Comparison of ENCODE assay signal across 10 cellular contexts in genomic region chr19:2701361-2702169, GRCh38. TPM values are rescaled to one million over a fixed set of nuclear protein-coding genes. Genes with fewer than 3 reads are reported as not detected.
DNase-seq lines count a peak whose midpoint lies in the region; ATAC-seq, FAIRE-seq and TF ChIP-seq lines count a peak whose summit lies in the region.
"Had no signal": no experiment of that assay in that cellular context is flagged by ENCODE, and none has a peak within 500 bp of the region (broad histone marks: within the 10 kb centered on the region; RNA-seq: fewer than 3 reads in every experiment).

No MANE protein-coding gene starts in this region.

- H3K4me1 Mint-ChIP-seq in MCF 10A (ENCODE audit: insufficient read depth, unreplicated experiment) = no peaks in the 10 kb centered on the region

- no TSS peak for BruUV-seq in MCF 10A (replicated peaks; lab: Mats Ljungman, UMichigan)
- no TSS peak for BruUV-seq in mammary epithelial cell (replicated peaks; lab: Mats Ljungman, UMichigan)
- no TSS peak for BruUV-seq in K562 (replicated peaks; lab: Mats Ljungman, UMichigan)

- no peak overlapping the region for H3K9ac ChIP-seq in mammary epithelial cell (ENCODE audit: insufficient read depth, low read length)
- H3K9ac ChIP-seq in K562 (ENCODE audit: insufficient read depth in 1 of 2, low read depth in 2 of 2, low read length in 2 of 2) = peak overlapping the region in 1 of 2 experiments; percentile 17; a peak in 2 of 4 replicates

- in situ Hi-C loops in mammary epithelial cell (cut with MboI; ENCODE audit: low sequenced_read_pairs in 2 of 2) (no loop called here), K562 (cut with MboI) (no loop called here)

- H3K36me3 ChIP-seq in mammary epithelial cell (ENCODE audit: insufficient read depth, low read length) (no peaks in the 10 kb centered on the region), K562 (ENCODE audit: control insufficient read depth, insufficient read depth, low read length) (no peaks in the 10 kb centered on the region), muscle layer of duodenum (ENCODE audit: control insufficient read depth in 1 of 2, insufficient read depth in 2 of 2, low read length in 2 of 2) (no peaks in the 10 kb centered on the region), upper lobe of left lung (no peaks in the 10 kb centered on the region)

- no peak overlapping the region for H3K27ac Mint-ChIP-seq in MCF 10A (ENCODE audit: low read depth, unreplicated experiment)

- H3K4me1 ChIP-seq in mammary epithelial cell (ENCODE audit: insufficient read depth, low read length) = no peaks in the 10 kb centered on the region
- H3K4me1 ChIP-seq in K562 (replicated peaks in 1 of 2; ENCODE audit: control insufficient read depth in 2 of 2, insufficient read depth in 2 of 2, low read length in 2 of 2) = peaks cover 0 to 13% of the 10 kb centered on the region in 2 experiments; a peak in 2 of 5 replicates
- peaks cover 0 to 8% of the 10 kb centered on the region in 2 donors for H3K4me1 ChIP-seq in muscle layer of duodenum (ENCODE audit: control insufficient read depth in 1 of 2, insufficient read depth in 2 of 2, low read length in 2 of 2)
- H3K4me1 ChIP-seq in upper lobe of left lung = peaks cover 6 to 22% (median 12%) of the 10 kb centered on the region in 4 donors

- peaks cover 7% of the 10 kb centered on the region for H3K36me3 Mint-ChIP-seq in MCF 10A (ENCODE audit: insufficient read depth, unreplicated experiment)

- no peak for TF ChIP-seq EP300 in K562 (IDR thresholded peaks at IDR 0.05; ENCODE audit: low read length)
- TF ChIP-seq EP300 in upper lobe of left lung (IDR thresholded peaks at IDR 0.05) = no peak

- H3K9me3 ChIP-seq in mammary epithelial cell (replicated peaks; ENCODE audit: insufficient read depth, low read length) = no peaks in the 10 kb centered on the region
- no peaks in the 10 kb centered on the region for H3K9me3 ChIP-seq in K562 (replicated peaks; ENCODE audit: control insufficient read depth, insufficient read depth, low read depth, low read length)
- H3K9me3 ChIP-seq in muscle layer of duodenum (ENCODE audit: control insufficient read depth in 1 of 2, low read length in 2 of 2) = no peaks in the 10 kb centered on the region
- no peaks in the 10 kb centered on the region for H3K9me3 ChIP-seq in upper lobe of left lung

- POLR2A ChIA-PET in MCF 10A (lab: Yijun Ruan, JAX) (interaction anchor here (2.1 kb wide), 1 partner anchor 53 kb away, joined by 5 read pairs; no protein-coding TSS in a partner anchor), K562 (lab: Yijun Ruan, JAX) (interaction anchor here (0.6 kb wide), 1 partner anchor 63 kb away, joined by 3 read pairs; no protein-coding TSS in a partner anchor)

- intact Hi-C loops in MCF 10A (cut with micrococcal nuclease) = no loop called here
- intact Hi-C loops in mammary epithelial cell (cut with micrococcal nuclease) = no loop called here
- intact Hi-C loops in K562 (cut with micrococcal nuclease) = no loop called here

- H3K4me2 ChIP-seq in mammary epithelial cell (ENCODE audit: insufficient read depth, low read depth, low read length) = no peak overlapping the region
- H3K4me2 ChIP-seq in K562 (ENCODE audit: insufficient read depth, low read length) = no peak overlapping the region

- no peak overlapping the region for H3K27ac ChIP-seq in mammary epithelial cell (ENCODE audit: insufficient read depth, low read depth, low read length)
- no peak overlapping the region for H3K27ac ChIP-seq in K562 (ENCODE audit: extremely low read depth, low read depth, low read length)
- no peak overlapping the region for H3K27ac ChIP-seq in muscle layer of duodenum (ENCODE audit: low read length)
- peak overlapping the region in 2 of 4 donors; percentile 70 to 80 for H3K27ac ChIP-seq in upper lobe of left lung

- CTCF ChIA-PET in MCF 10A (lab: Yijun Ruan, JAX) = interaction anchor here (1.3 kb wide), 1 partner anchor 204 kb away, joined by 4 read pairs; no protein-coding TSS in a partner anchor
- CTCF ChIA-PET in mammary epithelial cell (lab: Charles Lee; ENCODE audit: low non-redundant PET) = no interaction called here
- CTCF ChIA-PET in K562 (lab: Yijun Ruan, JAX; ENCODE audit: low intra/inter-chr PET ratio) = no interaction called here

- TF ChIP-seq RAD21 in K562 (CRISPR knock-in tag; conservative IDR thresholded peaks at IDR 0.05 in 1 of 2, IDR thresholded peaks at IDR 0.05 in 1 of 2) = no peak

- H3K4me3 Mint-ChIP-seq in MCF 10A (ENCODE audit: unreplicated experiment) = peak overlapping the region; percentile 63

- peaks cover 13% of the 10 kb centered on the region for H3K27me3 ChIP-seq in mammary epithelial cell (ENCODE audit: insufficient read depth, low read length)
- H3K27me3 ChIP-seq in K562 (ENCODE audit: control insufficient read depth in 2 of 2, insufficient read depth in 2 of 2, low read length in 2 of 2) = peaks cover 28 to 48% of the 10 kb centered on the region in 2 experiments; a peak in 4 of 5 replicates
- no peaks in the 10 kb centered on the region for H3K27me3 ChIP-seq in muscle layer of duodenum (ENCODE audit: low read depth, low read length)
- H3K27me3 ChIP-seq in upper lobe of left lung = no peaks in the 10 kb centered on the region

- WGBS in mammary epithelial cell (ENCODE audit: low coverage, missing lambda C conversion rate) = 0% methylated on average over 1 of the region's 9 CpGs
- 0% methylated on average over 5 of the region's 9 CpGs for WGBS in K562 (ENCODE audit: insufficient coverage, low coverage, missing lambda C conversion rate)
- 7 to 8% methylated on average over 9 of the region's 9 CpGs for WGBS in upper lobe of left lung, 2 donors

- TF ChIP-seq POLR2A in K562 (conservative IDR thresholded peaks at IDR 0.05) (no peak), upper lobe of left lung (IDR thresholded peaks at IDR 0.05) (no peak)

- H3K9me3 Mint-ChIP-seq in MCF 10A (ENCODE audit: unreplicated experiment) = no peaks in the 10 kb centered on the region

- no peaks in the 10 kb centered on the region for H3K79me2 ChIP-seq in mammary epithelial cell (ENCODE audit: insufficient read depth, low read length)
- no peaks in the 10 kb centered on the region for H3K79me2 ChIP-seq in K562 (ENCODE audit: control insufficient read depth, insufficient read depth, low read length)

- H4K20me1 ChIP-seq in mammary epithelial cell (ENCODE audit: insufficient read depth, low read length) = no peaks in the 10 kb centered on the region
- no peaks in the 10 kb centered on the region for H4K20me1 ChIP-seq in K562 (replicated peaks; ENCODE audit: control insufficient read depth, insufficient read depth, low read length)

- H3K9me1 ChIP-seq in K562 (ENCODE audit: control insufficient read depth, insufficient read depth, low read length) = no peaks in the 10 kb centered on the region

- no peak overlapping the region for H3K4me3 ChIP-seq in mammary epithelial cell (replicated peaks in 1 of 3; ENCODE audit: insufficient read depth in 1 of 3, low read depth in 2 of 3, low read length in 3 of 3)
- no peak overlapping the region for H3K4me3 ChIP-seq in K562
- H3K4me3 ChIP-seq in muscle layer of duodenum (ENCODE audit: low read depth in 1 of 2, low read length in 2 of 2) = peak overlapping the region; percentile 42 to 61
- H3K4me3 ChIP-seq in upper lobe of left lung = peak overlapping the region in 3 of 4 donors; percentile 68 to 79 (median 69)

- TF ChIP-seq CTCF in MCF 10A (IDR thresholded peaks at IDR 0.05; ENCODE audit: unreplicated experiment) = no peak
- no peak for TF ChIP-seq CTCF in mammary epithelial cell (conservative IDR thresholded peaks at IDR 0.05 in 1 of 2, IDR thresholded peaks at IDR 0.05 in 1 of 2; ENCODE audit: extremely low read depth in 1 of 2, insufficient read depth in 1 of 2, low read depth in 1 of 2, low read length in 2 of 2)
- TF ChIP-seq CTCF in K562 (IDR thresholded peaks at IDR 0.05 in 2 of 3, conservative IDR thresholded peaks at IDR 0.05 in 1 of 3; ENCODE audit: insufficient read depth in 2 of 3, low read depth in 1 of 3, low read length in 3 of 3) = no peak
- TF ChIP-seq CTCF in upper lobe of left lung (IDR thresholded peaks at IDR 0.05) = no peak

- no peak for FAIRE-seq in K562 (lab: Jason Lieb, UNC)

- peaks cover 24% of the 10 kb centered on the region for H3K27me3 Mint-ChIP-seq in MCF 10A (ENCODE audit: insufficient read depth, unreplicated experiment)

- no peak for ATAC-seq in K562
- ATAC-seq in upper lobe of left lung (ENCODE audit: low FRiP score in 2 of 2) = no peak

- H2AFZ ChIP-seq in mammary epithelial cell (ENCODE audit: low read depth, low read length) (no peak overlapping the region), K562 (ENCODE audit: low read depth, low read length) (no peak overlapping the region)

- DNase-seq in MCF 10A (ENCODE audit: unreplicated experiment) = no peak
- no peak for DNase-seq in mammary epithelial cell
- DNase-seq in K562 (ENCODE audit: extremely low read depth in 1 of 4, low spot score in 3 of 4) = no peak
- no peak for DNase-seq in upper lobe of left lung
- DNase-seq in MV-4-11 (lab: John Stamatoyannopoulos, UW) = no peak
- DNase-seq in activated CD4-positive, CD25-positive, alpha-beta regulatory T cell treated with anti-CD3 and anti-CD28 coated beads, Interleukin-2, amount 50 U/mL, for 72 hours = no peak
- DNase-seq in NCI-H446 (lab: John Stamatoyannopoulos, UW) = no peak
- DNase-seq: COR-L47, NCI-H526 treated with DMSO at 0.1 percent for 48 hours had no signal

- dilution Hi-C loops in mammary epithelial cell (cut with HindIII; ENCODE audit: low sequenced_read_pairs) = no loop called here

RNA-seq across cellular contexts. Expression of gene GNG7, which starts 0.9 kb away (rescaled TPM):
- total RNA-seq in MCF 10A (2022) (0.22 and 0.51 TPM in 2 replicates), mammary epithelial cell (under 1 TPM in 1 of 2 donors, not detected in 1; under 0.01 TPM), K562 (2014; rRNA removed) (0.09 TPM in 1 of 2 replicates, not detected in the other), K562 (2014; rRNA removed; fragmentation: Illumina TruSeq; extraction: Trizol) (0.04 TPM in 1 of 2 replicates, not detected in the other), K562 (2015; rRNA removed; fragmentation: Illumina TruSeq; extraction: Trizol) (0.04 TPM in 2 replicates), K562 (2021) (0.11 and 0.20 TPM in 2 replicates), upper lobe of left lung (1 to 10 TPM; 3.5 to 7.7 (median 7.1) TPM)
- polyA plus RNA-seq in mammary epithelial cell (0.02 TPM), K562 (2011; rRNA removed) (0.08 and 0.12 TPM in 2 replicates), K562 (2014; fragmentation: Illumina TruSeq; extraction: Trizol) (0.04 TPM in 2 replicates), K562 (2014; fragmentation: Nextera tagmentation; extraction: Ambion mirVana) (under 1 TPM in 1 of 2 experiments, not detected in 1; 0.01 TPM), K562 (2014; rRNA removed) (0.07 TPM in 1 of 2 replicates, not detected in the other)
- polyA minus RNA-seq in mammary epithelial cell = not detected
- total RNA-seq in K562 (2011; cell fraction: chromatin; rRNA removed; ENCODE audit: low replicate concordance) = 0.09 and 0.16 TPM in 2 replicates
- under 0.01 and 0.13 TPM in 2 replicates for total RNA-seq in K562 (2011; cell fraction: nucleolus; rRNA removed)
- total RNA-seq in K562 (2011; cell fraction: nucleoplasm; rRNA removed) = 0.15 TPM in 1 of 2 replicates, not detected in the other
- polyA plus RNA-seq in K562 (2011; cell fraction: cytosol; rRNA removed) = 0.15 and 0.27 TPM in 2 replicates
- 0.04 and 0.22 TPM in 2 replicates for polyA plus RNA-seq in K562 (2011; cell fraction: nucleus; rRNA removed)
- polyA plus RNA-seq in K562 (2012) = 0.10 and 0.53 TPM in 2 replicates
- 0.03 TPM in 1 of 2 replicates, not detected in the other for polyA minus RNA-seq in K562 (2011; rRNA and poly(A)+ RNA removed)
- not detected in 2 replicates for polyA minus RNA-seq in K562 (2011; cell fraction: cytosol; rRNA and poly(A)+ RNA removed)
- not detected in 2 replicates for polyA minus RNA-seq in K562 (2011; cell fraction: nucleus; rRNA and poly(A)+ RNA removed)

RNA-seq across cellular contexts. Expression of gene DIRAS1, which starts 19.6 kb away (rescaled TPM):
- total RNA-seq in MCF 10A (2022) (0.37 and 0.74 TPM in 2 replicates), mammary epithelial cell (1 to 10 TPM in 1 of 2 donors, under 1 TPM in 1; 0.42 to 4.3 TPM), K562 (2014; rRNA removed) (2.2 and 3.3 TPM in 2 replicates), K562 (2014; rRNA removed; fragmentation: Illumina TruSeq; extraction: Trizol) (2.3 TPM in 2 replicates), K562 (2015; rRNA removed; fragmentation: Illumina TruSeq; extraction: Trizol) (2.9 and 3.3 TPM in 2 replicates), K562 (2021) (12.0 and 12.8 TPM in 2 replicates), upper lobe of left lung (1 to 10 TPM in 1 of 6 donors, under 1 TPM in 2, not detected in 3; 0.15 to 1.3 (median 0.81) TPM)
- polyA plus RNA-seq in mammary epithelial cell (0.09 TPM), K562 (2011; rRNA removed) (7.3 and 12.0 TPM in 2 replicates), K562 (2014; fragmentation: Illumina TruSeq; extraction: Trizol) (3.8 and 4.9 TPM in 2 replicates), K562 (2014; fragmentation: Nextera tagmentation; extraction: Ambion mirVana) (under 1 TPM; 0.11 to 0.18 TPM), K562 (2014; rRNA removed) (4.7 and 6.0 TPM in 2 replicates)
- not detected for polyA minus RNA-seq in mammary epithelial cell
- 5.2 and 12.7 TPM in 2 replicates for total RNA-seq in K562 (2011; cell fraction: chromatin; rRNA removed; ENCODE audit: low replicate concordance)
- 5.7 and 6.5 TPM in 2 replicates for total RNA-seq in K562 (2011; cell fraction: nucleolus; rRNA removed)
- total RNA-seq in K562 (2011; cell fraction: nucleoplasm; rRNA removed) = 4.3 and 5.3 TPM in 2 replicates
- polyA plus RNA-seq in K562 (2011; cell fraction: cytosol; rRNA removed) = 8.0 and 16.3 TPM in 2 replicates
- 10.3 and 10.5 TPM in 2 replicates for polyA plus RNA-seq in K562 (2011; cell fraction: nucleus; rRNA removed)
- polyA plus RNA-seq in K562 (2012) = 5.1 and 7.3 TPM in 2 replicates
- 10.2 and 11.4 TPM in 2 replicates for polyA minus RNA-seq in K562 (2011; rRNA and poly(A)+ RNA removed)
- polyA minus RNA-seq in K562 (2011; cell fraction: cytosol; rRNA and poly(A)+ RNA removed) = 8.0 and 8.7 TPM in 2 replicates
- polyA minus RNA-seq in K562 (2011; cell fraction: nucleus; rRNA and poly(A)+ RNA removed) = 1.8 and 2.6 TPM in 2 replicates

RNA-seq across cellular contexts. Expression of gene SLC39A3, which starts 38.3 kb away (rescaled TPM):
- total RNA-seq in MCF 10A (2022) = 21.3 and 29.9 TPM in 2 replicates
- 10 to 100 TPM; 32.6 to 34.7 TPM for total RNA-seq in mammary epithelial cell
- 24.8 TPM for polyA plus RNA-seq in mammary epithelial cell
- polyA minus RNA-seq in mammary epithelial cell = 46.4 TPM
- total RNA-seq in K562 (2011; cell fraction: chromatin; rRNA removed; ENCODE audit: low replicate concordance) = 117 and 251 TPM in 2 replicates
- total RNA-seq in K562 (2011; cell fraction: nucleolus; rRNA removed) = 298 and 302 TPM in 2 replicates
- total RNA-seq in K562 (2011; cell fraction: nucleoplasm; rRNA removed) = 179 and 217 TPM in 2 replicates
- total RNA-seq in K562 (2014; rRNA removed) = 161 and 172 TPM in 2 replicates
- 58.6 and 93.5 TPM in 2 replicates for total RNA-seq in K562 (2014; rRNA removed; fragmentation: Illumina TruSeq; extraction: Trizol)
- 87.1 and 91.3 TPM in 2 replicates for total RNA-seq in K562 (2015; rRNA removed; fragmentation: Illumina TruSeq; extraction: Trizol)
- total RNA-seq in K562 (2021) = 149 and 152 TPM in 2 replicates
- polyA plus RNA-seq in K562 (2011; rRNA removed) = 127 and 145 TPM in 2 replicates
- polyA plus RNA-seq in K562 (2011; cell fraction: cytosol; rRNA removed) = 193 and 267 TPM in 2 replicates
- 120 and 140 TPM in 2 replicates for polyA plus RNA-seq in K562 (2011; cell fraction: nucleus; rRNA removed)
- 107 and 221 TPM in 2 replicates for polyA plus RNA-seq in K562 (2012)
- polyA plus RNA-seq in K562 (2014; fragmentation: Illumina TruSeq; extraction: Trizol) = 215 and 268 TPM in 2 replicates
- polyA plus RNA-seq in K562 (2014; fragmentation: Nextera tagmentation; extraction: Ambion mirVana) = 1 to 10 TPM; 2.3 to 3.6 TPM
- polyA plus RNA-seq in K562 (2014; rRNA removed) = 165 and 173 TPM in 2 replicates
- polyA minus RNA-seq in K562 (2011; rRNA and poly(A)+ RNA removed) = 62.5 and 83.9 TPM in 2 replicates
- 76.8 and 77.8 TPM in 2 replicates for polyA minus RNA-seq in K562 (2011; cell fraction: cytosol; rRNA and poly(A)+ RNA removed)
- 36.1 and 44.7 TPM in 2 replicates for polyA minus RNA-seq in K562 (2011; cell fraction: nucleus; rRNA and poly(A)+ RNA removed)
- 10 to 100 TPM; 12.6 to 48.2 (median 30.6) TPM for total RNA-seq in upper lobe of left lung

Comparison
In these comparisons a context has a peak if more than half of its experiments do, and no peak if none do; other contexts are left out.
1. H3K4me3 ChIP-seq: peak in muscle layer of duodenum (2 of 2) and upper lobe of left lung (3 of 4); none in mammary epithelial cell (0 of 3) and K562 (single experiment).